ENCODE assay signal across 16 cellular contexts in genomic region chr7:141695803-141696289, GRCh38. TPM values are rescaled to one million over a fixed set of nuclear protein-coding genes. Genes with fewer than 3 reads are reported as not detected.
DNase-seq lines count a peak whose midpoint lies in the region; ATAC-seq, FAIRE-seq and TF ChIP-seq lines count a peak whose summit lies in the region.
"Had no signal": no experiment of that assay in that cellular context is flagged by ENCODE, and none has a peak within 500 bp of the region (broad histone marks: within the 10 kb centered on the region; RNA-seq: fewer than 3 reads in every experiment).

No MANE protein-coding gene starts in this region.

- TF ChIP-seq CTCF in WTC11 (IDR thresholded peaks at IDR 0.05) (no peak), pancreas (IDR thresholded peaks at IDR 0.05) (no peak)

- CTCF ChIA-PET in WTC11 (lab: Charles Lee), result interaction anchor here (0.7 to 0.8 kb wide), 2 partner anchors 42 to 70 kb away, joined by 3 read pairs; partner anchors contain the start of gene SSBP1

- WGBS in pancreas, 2 donors, result 16 to 23% methylated on average over 6 of the region's 6 CpGs

- H3K36me3 ChIP-seq in pancreas, result no peaks in the 10 kb centered on the region
- H3K36me3 ChIP-seq: SJSA1 had no signal

- no peaks in the 10 kb centered on the region for H3K36me3 Mint-ChIP-seq in WTC11

- 0 out of 2 replicates have a peak overlapping the region, but pooled peaks have one; percentile 5 for H3K27ac Mint-ChIP-seq in WTC11
- H3K27ac Mint-ChIP-seq in stimulated activated naive CD8-positive, alpha-beta T cell treated with anti-CD3 and anti-CD28 coated beads, Interleukin-15, amount 100 ng/mL, for 72 hours, result no peak overlapping the region
- H3K27ac Mint-ChIP-seq: activated T-cell treated with anti-CD3 and anti-CD28 coated beads, Interleukin-2, amount 50 U/mL, for 24 hours; CD8-positive, alpha-beta T cell; endodermal cell had no signal

- ATAC-seq in WTC11 (no peak), pancreas (peak; percentile 87 to 92 (median 90)), HG03521 (IDR thresholded peaks at IDR 0.05; ENCODE audit: unreplicated experiment) (no peak), GM21447 (IDR thresholded peaks at IDR 0.05; ENCODE audit: unreplicated experiment) (no peak)
- no peak for ATAC-seq in stimulated activated naive CD8-positive, alpha-beta T cell treated with anti-CD3 and anti-CD28 coated beads, Interleukin-15, amount 100 ng/mL, for 72 hours
- ATAC-seq: activated CD4-positive, CD25-positive, alpha-beta regulatory T cell treated with anti-CD3 and anti-CD28 coated beads, Interleukin-2, amount 50 U/mL, for 24 hours; CD8-positive, alpha-beta T cell; stimulated activated naive CD8-positive, alpha-beta T cell treated with anti-CD3 and anti-CD28 coated beads, Interleukin-15, Interleukin-2, amounts not matched to agents 100 U/mL and 50 U/mL, for 24 hours had no signal

- no peaks in the 10 kb centered on the region for H3K9me3 Mint-ChIP-seq in WTC11
- H3K9me3 Mint-ChIP-seq in stimulated activated naive CD8-positive, alpha-beta T cell treated with anti-CD3 and anti-CD28 coated beads, Interleukin-15, amount 100 ng/mL, for 72 hours, result no peaks in the 10 kb centered on the region
- H3K9me3 Mint-ChIP-seq: activated T-cell treated with anti-CD3 and anti-CD28 coated beads, Interleukin-2, amount 50 U/mL, for 24 hours; CD8-positive, alpha-beta T cell; endodermal cell had no signal

- no peak for FAIRE-seq in pancreas (lab: Jason Lieb, UNC)
- FAIRE-seq: astrocyte had no signal

- H3K4me1 ChIP-seq in pancreas, result peaks cover 24 to 36% (median 36%) of the 10 kb centered on the region in 3 donors

- peak overlapping the region in 3 of 4 donors; percentile 13 to 54 (median 45) for H3K27ac ChIP-seq in pancreas
- H3K27ac ChIP-seq: SJSA1 had no signal

- DNase-seq in DMS53 (lab: John Stamatoyannopoulos, UW) (peak; percentile 94), HuH-7 (ENCODE audit: low spot score) (peak; percentile 53), WTC11 (ENCODE audit: low spot score) (no peak), pancreas (peak; percentile 66 to 82 (median 72)), OCI-M1 (lab: John Stamatoyannopoulos, UW) (no peak)
- no peak for DNase-seq in stimulated activated naive CD8-positive, alpha-beta T cell treated with anti-CD3 and anti-CD28 coated beads, Interleukin-15, amount 100 ng/mL, for 72 hours
- DNase-seq: activated T-cell treated with anti-CD3 and anti-CD28 coated beads, Interleukin-2, amount 50 U/mL, for 24 hours; CD8-positive, alpha-beta T cell; endodermal cell; NCI-H2171 treated with DMSO at 0.1 percent for 48 hours; stimulated activated naive CD8-positive, alpha-beta T cell treated with anti-CD3 and anti-CD28 coated beads, Interleukin-15, Interleukin-2, amounts not matched to agents 100 U/mL and 50 U/mL, for 24 hours had no signal

- no peak overlapping the region for H3K4me3 ChIP-seq in pancreas
- H3K4me3 ChIP-seq: SJSA1 had no signal

- peaks cover 57% of the 10 kb centered on the region for H3K4me1 Mint-ChIP-seq in WTC11
- peaks cover 72% of the 10 kb centered on the region for H3K4me1 Mint-ChIP-seq in stimulated activated naive CD8-positive, alpha-beta T cell treated with anti-CD3 and anti-CD28 coated beads, Interleukin-15, amount 100 ng/mL, for 72 hours

- POLR2A ChIA-PET in WTC11 (lab: Charles Lee), result no interaction called here

- H3K9me3 ChIP-seq in pancreas, result no peaks in the 10 kb centered on the region
- H3K9me3 ChIP-seq: SJSA1 had no signal

- intact Hi-C loops in pancreas (cut with DNase I), result no loop called here

- H3K4me3 Mint-ChIP-seq in WTC11, result no peak overlapping the region
- H3K4me3 Mint-ChIP-seq in stimulated activated naive CD8-positive, alpha-beta T cell treated with anti-CD3 and anti-CD28 coated beads, Interleukin-15, amount 100 ng/mL, for 72 hours, result no peak overlapping the region
- H3K4me3 Mint-ChIP-seq: activated T-cell treated with anti-CD3 and anti-CD28 coated beads, Interleukin-2, amount 50 U/mL, for 24 hours; CD8-positive, alpha-beta T cell; endodermal cell had no signal

- H3K27me3 ChIP-seq in pancreas, result no peaks in the 10 kb centered on the region
- H3K27me3 ChIP-seq: SJSA1 had no signal

- H3K27me3 Mint-ChIP-seq in WTC11 (ENCODE audit: low read depth), result no peaks in the 10 kb centered on the region; the same call in 1 of the 2 replicates
- H3K27me3 Mint-ChIP-seq in stimulated activated naive CD8-positive, alpha-beta T cell treated with anti-CD3 and anti-CD28 coated beads, Interleukin-15, amount 100 ng/mL, for 72 hours, result no peaks in the 10 kb centered on the region
- H3K27me3 Mint-ChIP-seq: activated T-cell treated with anti-CD3 and anti-CD28 coated beads, Interleukin-2, amount 50 U/mL, for 24 hours had no signal

TF ChIP-seq in WTC11, 78 proteins besides CTCF, POLR2A, EP300 and RAD21 (continues in another document):
- TF ChIP-seq ZNF396 (CRISPR knock-in tag; IDR thresholded peaks at IDR 0.05; ENCODE audit: borderline replicate concordance) (no peak), USF2 (CRISPR knock-in tag; IDR thresholded peaks at IDR 0.05) (no peak), FOXP4 (CRISPR knock-in tag; IDR thresholded peaks at IDR 0.05) (no peak), ZBTB43 (CRISPR knock-in tag; IDR thresholded peaks at IDR 0.05) (no peak), E2F4 (CRISPR knock-in tag; IDR thresholded peaks at IDR 0.05; ENCODE audit: borderline replicate concordance, low read depth) (no peak), ERG (CRISPR knock-in tag; IDR thresholded peaks at IDR 0.05) (no peak), ZNF317 (CRISPR knock-in tag; IDR thresholded peaks at IDR 0.05; ENCODE audit: borderline replicate concordance, low read depth) (no peak)

RNA-seq across cellular contexts. Expression of gene DENND11, which starts 6.1 kb away (rescaled TPM):
- 20.6 to 22.1 TPM (median 20.8 TPM) in 3 replicates for total RNA-seq in WTC11 (2021)
- total RNA-seq in pancreas, result 10 to 100 TPM; 15.0 to 24.3 (median 18.4) TPM
- polyA plus RNA-seq in pancreas, result 10 to 100 TPM in 1 of 2 donors, 1 to 10 TPM in 1; 5.1 to 10.9 TPM

RNA-seq across cellular contexts. Expression of gene WEE2, which starts 12.3 kb away (rescaled TPM):
- total RNA-seq in WTC11 (2021) (0.04 to 0.07 TPM in 2 of 3 replicates, not detected in the other), pancreas (under 1 TPM in 2 of 6 donors, not detected in 4; 0.12 to 0.19 TPM)
- polyA plus RNA-seq in pancreas, result under 1 TPM in 1 of 2 donors, not detected in 1; 0.02 TPM
- total RNA-seq: astrocyte, endodermal cell, SJSA1 had no signal

RNA-seq across cellular contexts. Expression of gene SSBP1, which starts 42.3 kb away (rescaled TPM):
- total RNA-seq in WTC11 (2021), result 221 to 245 TPM (median 222 TPM) in 3 replicates
- total RNA-seq in pancreas, result 10 to 100 TPM; 28.5 to 52.3 (median 39.7) TPM
- 10 to 100 TPM; 67.7 to 88.8 TPM for polyA plus RNA-seq in pancreas

Comparison
In these comparisons a context has a peak if more than half of its experiments do, and no peak if none do; other contexts are left out.
1. DNase-seq: peak in DMS53 (single experiment), HuH-7 (single experiment) and pancreas (6 of 6); none in WTC11 (single experiment), stimulated activated naive CD8-positive, alpha-beta T cell treated with anti-CD3 and anti-CD28 coated beads, Interleukin-15, amount 100 ng/mL, for 72 hours (0 of 2) and OCI-M1 (single experiment).
2. ATAC-seq: peak in pancreas (4 of 4); none in WTC11 (single experiment), HG03521 (single experiment), GM21447 (single experiment) and stimulated activated naive CD8-positive, alpha-beta T cell treated with anti-CD3 and anti-CD28 coated beads, Interleukin-15, amount 100 ng/mL, for 72 hours (single experiment).